24 cellular contexts compared by ENCODE assay signal in the genomic region with DNA sequence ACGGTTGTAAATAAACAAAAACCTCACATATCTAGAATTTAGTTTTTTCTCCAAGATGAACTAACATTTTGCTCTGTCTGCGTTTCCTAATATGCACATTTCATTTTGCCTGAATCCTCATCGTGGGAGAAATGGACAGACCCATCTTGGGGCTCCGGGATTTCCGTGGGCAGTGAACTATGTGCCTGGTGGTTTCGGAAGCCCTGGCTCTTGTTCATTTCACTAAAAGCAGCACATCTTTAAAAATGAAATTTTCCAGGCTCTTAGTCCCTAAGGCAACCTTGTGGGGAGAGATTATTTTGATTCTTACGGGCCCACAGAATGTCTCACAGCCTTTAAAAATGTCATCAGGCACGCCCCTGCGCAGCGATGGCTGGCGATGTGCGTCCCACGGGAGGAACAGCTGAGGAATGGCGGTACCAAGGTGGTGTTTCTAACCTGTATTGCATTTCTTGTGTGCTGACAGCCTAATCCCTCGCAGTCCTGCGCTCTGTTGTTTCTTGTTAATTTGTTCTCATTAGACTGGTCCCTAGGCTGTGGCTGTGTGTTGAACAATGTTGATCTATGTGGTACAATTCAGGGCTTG.
"Had no signal": no experiment of that assay in that cellular context is flagged by ENCODE, and none has a peak within 500 bp of the region (broad histone marks: within the 10 kb centered on the region; RNA-seq: fewer than 3 reads in every experiment).

No MANE protein-coding gene starts in this region.

- H3K9me3 Mint-ChIP-seq: activated CD4-positive, alpha-beta T cell treated with anti-CD3 and anti-CD28 coated beads, Interleukin-2, amount 10 ng/mL, durations not matched to agents 24 days and 14 days had no signal

- H3K27me3 Mint-ChIP-seq: activated CD4-positive, alpha-beta T cell treated with anti-CD3 and anti-CD28 coated beads, Interleukin-2, amount 10 ng/mL, durations not matched to agents 24 days and 14 days; activated CD8-positive, alpha-beta memory T cell treated with anti-CD3 and anti-CD28 coated beads, Interleukin-2, amount 10 ng/mL, durations not matched to agents 7 days and 5 days; activated CD8-positive, alpha-beta T cell treated with anti-CD3 and anti-CD28 coated beads for 36 hours; activated naive CD8-positive, alpha-beta T cell treated with anti-CD3 and anti-CD28 coated beads, Interleukin-2, amount 50 U/mL, for 24 hours; memory B cell; naive thymus-derived CD4-positive, alpha-beta T cell; stimulated activated memory B cell treated with anti-CD40 and anti-IgM and Interleukin-4, amounts not matched to agents 10 μg/mL and 1 μg/mL and 100 μg/mL, for 72 hours had no signal

- DNase-seq: activated CD4-positive, alpha-beta T cell treated with anti-CD3 and anti-CD28 coated beads, Interleukin-2, amount 10 ng/mL, durations not matched to agents 24 days and 14 days; activated CD8-positive, alpha-beta memory T cell treated with anti-CD3 and anti-CD28 coated beads, Interleukin-2, amount 10 ng/mL, durations not matched to agents 7 days and 5 days; activated CD8-positive, alpha-beta T cell treated with anti-CD3 and anti-CD28 coated beads for 36 hours; activated effector memory CD4-positive, alpha-beta T cell treated with anti-CD3 and anti-CD28 coated beads, Interleukin-2, amount 50 U/mL, for 16 hours; activated naive CD4-positive, alpha-beta T cell treated with anti-CD3 and anti-CD28 coated beads, Interleukin-2, amount 50 U/mL, for 16 hours; activated naive CD8-positive, alpha-beta T cell treated with anti-CD3 and anti-CD28 coated beads, Interleukin-2, amount 50 U/mL, for 24 hours; activated T-cell treated with anti-CD3 and anti-CD28 coated beads for 4 hours; anterior cingulate cortex; brain microvascular endothelial cell; dorsolateral prefrontal cortex; heart left ventricle; left colon; mucosa of descending colon; naive thymus-derived CD4-positive, alpha-beta T cell; ovary; psoas muscle; right cardiac atrium; stimulated activated CD4-positive, alpha-beta T cell treated with anti-CD3 and anti-CD28 coated beads, Interleukin-15, amount 100 ng/mL, for 24 hours; stomach; trophoblast cell had no signal

- H3K4me3 Mint-ChIP-seq: activated CD4-positive, alpha-beta T cell treated with anti-CD3 and anti-CD28 coated beads, Interleukin-2, amount 10 ng/mL, durations not matched to agents 24 days and 14 days; activated CD8-positive, alpha-beta memory T cell treated with anti-CD3 and anti-CD28 coated beads, Interleukin-2, amount 10 ng/mL, durations not matched to agents 7 days and 5 days; activated CD8-positive, alpha-beta T cell treated with anti-CD3 and anti-CD28 coated beads for 36 hours; activated naive CD8-positive, alpha-beta T cell treated with anti-CD3 and anti-CD28 coated beads, Interleukin-2, amount 50 U/mL, for 24 hours; memory B cell; naive thymus-derived CD4-positive, alpha-beta T cell; stimulated activated memory B cell treated with anti-CD40 and anti-IgM and Interleukin-4, amounts not matched to agents 10 μg/mL and 1 μg/mL and 100 μg/mL, for 72 hours had no signal

- ATAC-seq: activated CD4-positive, CD25-positive, alpha-beta regulatory T cell treated with anti-CD3 and anti-CD28 coated beads, Interleukin-2, amount 50 U/mL, for 24 hours; activated CD8-positive, alpha-beta memory T cell treated with anti-CD3 and anti-CD28 coated beads, Interleukin-2, amount 10 ng/mL, durations not matched to agents 7 days and 5 days; activated CD8-positive, alpha-beta T cell treated with anti-CD3 and anti-CD28 coated beads for 36 hours; activated naive CD8-positive, alpha-beta T cell treated with anti-CD3 and anti-CD28 coated beads, Interleukin-2, amount 50 U/mL, for 24 hours; gastroesophageal sphincter; heart left ventricle; left colon; mucosa of descending colon; naive thymus-derived CD4-positive, alpha-beta T cell; psoas muscle; right cardiac atrium; stimulated activated memory B cell treated with anti-CD40 and anti-IgM and Interleukin-4, amounts not matched to agents 10 μg/mL and 1 μg/mL and 100 μg/mL, for 72 hours had no signal

- H3K4me1 Mint-ChIP-seq: activated CD4-positive, alpha-beta T cell treated with anti-CD3 and anti-CD28 coated beads, Interleukin-2, amount 10 ng/mL, durations not matched to agents 24 days and 14 days; activated CD8-positive, alpha-beta memory T cell treated with anti-CD3 and anti-CD28 coated beads, Interleukin-2, amount 10 ng/mL, durations not matched to agents 7 days and 5 days; activated naive CD8-positive, alpha-beta T cell treated with anti-CD3 and anti-CD28 coated beads, Interleukin-2, amount 50 U/mL, for 24 hours; memory B cell; naive thymus-derived CD4-positive, alpha-beta T cell had no signal

- H3K27ac Mint-ChIP-seq: activated CD4-positive, alpha-beta T cell treated with anti-CD3 and anti-CD28 coated beads, Interleukin-2, amount 10 ng/mL, durations not matched to agents 24 days and 14 days; activated CD8-positive, alpha-beta memory T cell treated with anti-CD3 and anti-CD28 coated beads, Interleukin-2, amount 10 ng/mL, durations not matched to agents 7 days and 5 days; activated CD8-positive, alpha-beta T cell treated with anti-CD3 and anti-CD28 coated beads for 36 hours; activated naive CD8-positive, alpha-beta T cell treated with anti-CD3 and anti-CD28 coated beads, Interleukin-2, amount 50 U/mL, for 24 hours; memory B cell; stimulated activated memory B cell treated with anti-CD40 and anti-IgM and Interleukin-4, amounts not matched to agents 10 μg/mL and 1 μg/mL and 100 μg/mL, for 72 hours had no signal
